8 cellular contexts compared by ENCODE assay signal in the genomic region with DNA sequence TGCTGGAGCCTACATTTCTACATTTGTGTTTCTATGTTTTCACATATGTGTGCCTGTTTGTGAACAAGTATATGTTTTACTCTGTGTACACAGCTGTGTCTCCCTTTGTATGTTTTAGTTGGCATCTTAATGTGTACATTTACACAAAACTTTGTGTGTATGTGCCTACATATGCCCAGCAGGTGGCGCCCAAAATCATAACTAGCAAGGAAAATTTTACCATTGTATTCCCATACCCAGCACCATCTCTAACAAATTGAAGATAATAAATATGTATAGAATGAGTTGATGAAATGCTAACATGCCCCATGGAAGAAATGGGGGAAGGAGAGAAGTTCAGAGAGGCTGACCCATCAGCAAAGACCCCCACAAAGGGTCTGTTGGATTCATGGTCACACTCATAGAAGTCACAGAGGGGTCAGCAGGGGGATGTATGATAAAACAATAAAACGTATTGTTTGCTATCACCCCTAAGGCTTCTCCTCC. TPM values are rescaled to one million over a fixed set of nuclear protein-coding genes. Genes with fewer than 3 reads are reported as not detected.
DNase-seq lines count a peak whose midpoint lies in the region; ATAC-seq and TF ChIP-seq lines count a peak whose summit lies in the region.

No MANE protein-coding gene starts in this region.

- no peak overlapping the region for H2AFZ ChIP-seq in mammary epithelial cell (ENCODE audit: low read depth, low read length)

- no peak overlapping the region for H3K27ac ChIP-seq in mammary epithelial cell (ENCODE audit: insufficient read depth, low read depth, low read length)

- no peak overlapping the region for H3K4me2 ChIP-seq in mammary epithelial cell (ENCODE audit: insufficient read depth, low read depth, low read length)

- TF ChIP-seq CTCF in AG09309 (IDR thresholded peaks at IDR 0.05; ENCODE audit: control insufficient read depth, insufficient read depth, low read depth, low read length, missing control alignments) (peak; percentile 73), WTC11 (IDR thresholded peaks at IDR 0.05) (peak; percentile 76), mammary epithelial cell (conservative IDR thresholded peaks at IDR 0.05 in 1 of 2, IDR thresholded peaks at IDR 0.05 in 1 of 2; ENCODE audit: extremely low read depth in 1 of 2, insufficient read depth in 1 of 2, low read depth in 1 of 2, low read length in 2 of 2) (peak; percentile 75 to 78)

- no peak overlapping the region for H3K4me3 ChIP-seq in AG09309 (ENCODE audit: control insufficient read depth, low read depth, low read length)
- H3K4me3 ChIP-seq in mammary epithelial cell (replicated peaks in 1 of 3; ENCODE audit: insufficient read depth in 1 of 3, low read depth in 2 of 3, low read length in 3 of 3): no peak overlapping the region

- dilution Hi-C loops in mammary epithelial cell (cut with HindIII; ENCODE audit: low sequenced_read_pairs): no loop called here

- intact Hi-C loops in mammary epithelial cell (cut with micrococcal nuclease): loop anchor here (1.0 to 10.0 kb wide), 6 partner anchors 73 to 399 kb away; a partner anchor contains a TSS

- peaks cover 15% of the 10 kb centered on the region for H3K4me1 Mint-ChIP-seq in WTC11

- 44% methylated on average over 2 of the region's 2 CpGs for WGBS in mammary epithelial cell (ENCODE audit: low coverage, missing lambda C conversion rate)

- DNase-seq in AG09309 (ENCODE audit: low read depth): no peak
- DNase-seq in NCI-H2196 (lab: John Stamatoyannopoulos, UW; ENCODE audit: unreplicated experiment): peak; percentile 82
- DNase-seq in WTC11 (ENCODE audit: low spot score): peak; percentile 51
- peak; percentile 56 for DNase-seq in mammary epithelial cell
- peak; percentile 86 for DNase-seq in left kidney (ENCODE audit: low read depth, low spot score)
- DNase-seq in stimulated activated CD4-positive, alpha-beta T cell treated with anti-CD3 and anti-CD28 coated beads, Interleukin-4, amount 100 ng/mL, for 24 hours: peak; percentile 78
- DNase-seq in AG08396 (ENCODE audit: low spot score): no peak

- CTCF ChIA-PET in WTC11 (lab: Charles Lee): interaction anchor here (0.7 to 2.4 kb wide), 9 partner anchors 13 to 696 kb away, joined by 3 to 9 read pairs (median 3); no protein-coding TSS in a partner anchor
- CTCF ChIA-PET in mammary epithelial cell (lab: Charles Lee; ENCODE audit: low non-redundant PET): interaction anchor here (0.6 kb wide), 1 partner anchor 238 kb away, joined by 3 read pairs; no protein-coding TSS in a partner anchor

- H3K4me3 Mint-ChIP-seq in WTC11: no peak overlapping the region

- no peaks in the 10 kb centered on the region for H4K20me1 ChIP-seq in mammary epithelial cell (ENCODE audit: insufficient read depth, low read length)

- POLR2A ChIA-PET in WTC11 (lab: Charles Lee): no interaction called here

- no peaks in the 10 kb centered on the region for H3K27me3 ChIP-seq in mammary epithelial cell (ENCODE audit: insufficient read depth, low read length)

- peaks cover 12% of the 10 kb centered on the region for H3K9me3 Mint-ChIP-seq in WTC11

- peaks cover 49% of the 10 kb centered on the region for H3K27me3 Mint-ChIP-seq in WTC11 (ENCODE audit: low read depth)

- peaks cover 9% of the 10 kb centered on the region for H3K36me3 Mint-ChIP-seq in WTC11

- H3K9me3 ChIP-seq in mammary epithelial cell (replicated peaks; ENCODE audit: insufficient read depth, low read length): no peaks in the 10 kb centered on the region

- in situ Hi-C loops in mammary epithelial cell (cut with MboI; ENCODE audit: low sequenced_read_pairs in 2 of 2): loop anchor here (5.0 to 10.0 kb wide), 2 partner anchors 139 to 141 kb away; no protein-coding TSS in a partner anchor

- no TSS peak for BruUV-seq in mammary epithelial cell (replicated peaks; lab: Mats Ljungman, UMichigan)

- H3K9ac ChIP-seq in mammary epithelial cell (ENCODE audit: insufficient read depth, low read length): no peak overlapping the region

- ATAC-seq in GM21515 (IDR thresholded peaks at IDR 0.05; ENCODE audit: unreplicated experiment) (peak; percentile 40), WTC11 (no peak)

- no peaks in the 10 kb centered on the region for H3K79me2 ChIP-seq in mammary epithelial cell (ENCODE audit: insufficient read depth, low read length)

- peaks cover 8% of the 10 kb centered on the region for H3K4me1 ChIP-seq in mammary epithelial cell (ENCODE audit: insufficient read depth, low read length)

- no peaks in the 10 kb centered on the region for H3K36me3 ChIP-seq in mammary epithelial cell (ENCODE audit: insufficient read depth, low read length)

- H3K27ac Mint-ChIP-seq in WTC11: no peak overlapping the region

TF ChIP-seq in WTC11, 78 proteins besides CTCF, POLR2A, EP300 and RAD21:
- TF ChIP-seq, protein P1, sequence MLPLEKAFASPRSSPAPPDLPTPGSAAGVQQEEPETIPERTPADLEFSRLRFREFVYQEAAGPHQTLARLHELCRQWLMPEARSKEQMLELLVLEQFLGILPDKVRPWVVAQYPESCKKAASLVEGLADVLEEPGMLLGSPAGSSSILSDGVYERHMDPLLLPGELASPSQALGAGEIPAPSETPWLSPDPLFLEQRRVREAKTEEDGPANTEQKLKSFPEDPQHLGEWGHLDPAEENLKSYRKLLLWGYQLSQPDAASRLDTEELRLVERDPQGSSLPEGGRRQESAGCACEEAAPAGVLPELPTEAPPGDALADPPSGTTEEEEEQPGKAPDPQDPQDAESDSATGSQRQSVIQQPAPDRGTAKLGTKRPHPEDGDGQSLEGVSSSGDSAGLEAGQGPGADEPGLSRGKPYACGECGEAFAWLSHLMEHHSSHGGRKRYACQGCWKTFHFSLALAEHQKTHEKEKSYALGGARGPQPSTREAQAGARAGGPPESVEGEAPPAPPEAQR (CRISPR knock-in tag; IDR thresholded peaks at IDR 0.05): no peak
- TF ChIP-seq ZNF138 (CRISPR knock-in tag; conservative IDR thresholded peaks at IDR 0.05): no peak
- no peak for TF ChIP-seq RORB (CRISPR knock-in tag; IDR thresholded peaks at IDR 0.05)
- TF ChIP-seq ZNF423 (CRISPR knock-in tag; IDR thresholded peaks at IDR 0.05): no peak
- TF ChIP-seq, protein P2, sequence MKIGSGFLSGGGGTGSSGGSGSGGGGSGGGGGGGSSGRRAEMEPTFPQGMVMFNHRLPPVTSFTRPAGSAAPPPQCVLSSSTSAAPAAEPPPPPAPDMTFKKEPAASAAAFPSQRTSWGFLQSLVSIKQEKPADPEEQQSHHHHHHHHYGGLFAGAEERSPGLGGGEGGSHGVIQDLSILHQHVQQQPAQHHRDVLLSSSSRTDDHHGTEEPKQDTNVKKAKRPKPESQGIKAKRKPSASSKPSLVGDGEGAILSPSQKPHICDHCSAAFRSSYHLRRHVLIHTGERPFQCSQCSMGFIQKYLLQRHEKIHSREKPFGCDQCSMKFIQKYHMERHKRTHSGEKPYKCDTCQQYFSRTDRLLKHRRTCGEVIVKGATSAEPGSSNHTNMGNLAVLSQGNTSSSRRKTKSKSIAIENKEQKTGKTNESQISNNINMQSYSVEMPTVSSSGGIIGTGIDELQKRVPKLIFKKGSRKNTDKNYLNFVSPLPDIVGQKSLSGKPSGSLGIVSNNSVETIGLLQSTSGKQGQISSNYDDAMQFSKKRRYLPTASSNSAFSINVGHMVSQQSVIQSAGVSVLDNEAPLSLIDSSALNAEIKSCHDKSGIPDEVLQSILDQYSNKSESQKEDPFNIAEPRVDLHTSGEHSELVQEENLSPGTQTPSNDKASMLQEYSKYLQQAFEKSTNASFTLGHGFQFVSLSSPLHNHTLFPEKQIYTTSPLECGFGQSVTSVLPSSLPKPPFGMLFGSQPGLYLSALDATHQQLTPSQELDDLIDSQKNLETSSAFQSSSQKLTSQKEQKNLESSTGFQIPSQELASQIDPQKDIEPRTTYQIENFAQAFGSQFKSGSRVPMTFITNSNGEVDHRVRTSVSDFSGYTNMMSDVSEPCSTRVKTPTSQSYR (CRISPR knock-in tag; IDR thresholded peaks at IDR 0.05): no peak
- TF ChIP-seq ETV6 (CRISPR knock-in tag; IDR thresholded peaks at IDR 0.05): no peak
- no peak for TF ChIP-seq ZNF121 (CRISPR knock-in tag; IDR thresholded peaks at IDR 0.05)
- TF ChIP-seq, protein P3, sequence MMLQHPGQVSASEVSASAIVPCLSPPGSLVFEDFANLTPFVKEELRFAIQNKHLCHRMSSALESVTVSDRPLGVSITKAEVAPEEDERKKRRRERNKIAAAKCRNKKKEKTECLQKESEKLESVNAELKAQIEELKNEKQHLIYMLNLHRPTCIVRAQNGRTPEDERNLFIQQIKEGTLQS (CRISPR knock-in tag; conservative IDR thresholded peaks at IDR 0.05): no peak

RNA-seq across cellular contexts. Expression of a gene that starts 48.1 kb away (rescaled TPM):
- total RNA-seq in WTC11 (2021) (15.1 to 27.3 TPM (median 15.6 TPM) in 3 replicates), mammary epithelial cell (under 1 TPM in 1 of 2 donors, not detected in 1; 0.17 TPM)
- not detected for polyA plus RNA-seq in mammary epithelial cell
- polyA minus RNA-seq in mammary epithelial cell: not detected

Comparison
In these comparisons a context has a peak if more than half of its experiments do, and no peak if none do; other contexts are left out.
1. DNase-seq: peak in NCI-H2196 (single experiment), WTC11 (single experiment), mammary epithelial cell (single experiment), left kidney (single experiment) and stimulated activated CD4-positive, alpha-beta T cell treated with anti-CD3 and anti-CD28 coated beads, Interleukin-4, amount 100 ng/mL, for 24 hours (single experiment); none in AG09309 (single experiment) and AG08396 (single experiment).
2. RNA of a gene that starts 48.1 kb away (total RNA-seq): 15.1 to 27.3 TPM in WTC11; 0.17 TPM in mammary epithelial cell; every median in the first group is over 10 times any median in the second.
3. Peak in every context shown above with its lines, with median percentiles within 50 percentile points of each other: CTCF ChIP-seq.